37 cellular contexts compared by ENCODE assay signal in the genomic region with DNA sequence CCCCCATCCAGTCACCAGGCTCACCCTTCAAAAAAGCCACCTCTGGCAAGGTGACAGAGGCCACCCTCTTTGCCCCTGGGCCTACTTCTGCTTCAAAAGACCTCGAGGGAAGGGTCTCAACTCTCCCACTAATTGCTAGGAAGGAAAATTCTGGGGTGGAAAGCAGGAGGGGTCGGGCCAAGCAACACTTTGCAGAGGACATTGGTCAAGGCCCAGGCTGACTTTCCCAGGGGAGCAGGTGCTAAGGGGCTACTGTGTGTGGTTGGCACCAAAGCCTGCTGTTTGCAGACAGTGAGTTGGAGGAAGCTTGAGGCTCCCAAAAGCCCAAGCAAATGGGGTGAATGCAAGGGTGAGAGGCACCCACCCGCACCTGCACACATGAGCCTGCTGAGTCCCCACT. TPM values are rescaled to one million over a fixed set of nuclear protein-coding genes. Genes with fewer than 3 reads are reported as not detected.
"Had no signal": no experiment of that assay in that cellular context is flagged by ENCODE, and none has a peak within 500 bp of the region (broad histone marks: within the 10 kb centered on the region; RNA-seq: fewer than 3 reads in every experiment).

No MANE protein-coding gene starts in this region.

- H3K9me3 ChIP-seq: ascending aorta, breast epithelium had no signal

- H3K27ac ChIP-seq: ascending aorta, breast epithelium, VCaP had no signal

- H3K36me3 ChIP-seq: ascending aorta, breast epithelium had no signal

- H3K27ac Mint-ChIP-seq: activated B cell treated with CpG ODN at 0.5 μM for 24 hours; activated CD4-positive, alpha-beta memory T cell treated with anti-CD3 and anti-CD28 coated beads for 36 hours; activated naive CD4-positive, alpha-beta T cell treated with anti-CD3 and anti-CD28 coated beads, Interleukin-2, amount 50 U/mL, for 24 hours; activated naive CD8-positive, alpha-beta T cell treated with anti-CD3 and anti-CD28 coated beads, Interleukin-2, amount 10 ng/mL, durations not matched to agents 7 days and 5 days; activated T-helper 1 cell treated with anti-CD3 and anti-CD28 coated beads, Interleukin-12 subunit alpha, Interleukin-12 subunit beta, Interleukin-2, Interleukin-4 antibody, amounts not matched to agents 30 ng/mL and 10 ng/mL and 1 ng/mL, durations not matched to agents 14 hours and 24 hours and 36 hours; IgD-negative memory B cell had no signal

- H3K4me1 ChIP-seq: ascending aorta, breast epithelium had no signal

- H3K4me1 Mint-ChIP-seq: activated B cell treated with CpG ODN at 0.5 μM for 24 hours; activated naive CD4-positive, alpha-beta T cell treated with anti-CD3 and anti-CD28 coated beads, Interleukin-2, amount 50 U/mL, for 24 hours; activated naive CD8-positive, alpha-beta T cell treated with anti-CD3 and anti-CD28 coated beads, Interleukin-2, amount 10 ng/mL, durations not matched to agents 7 days and 5 days; IgD-negative memory B cell had no signal

- H3K9me3 Mint-ChIP-seq: activated CD4-positive, alpha-beta memory T cell treated with anti-CD3 and anti-CD28 coated beads for 36 hours; activated naive CD4-positive, alpha-beta T cell treated with anti-CD3 and anti-CD28 coated beads, Interleukin-2, amount 50 U/mL, for 24 hours; activated T-cell treated with anti-CD3 and anti-CD28 coated beads, Interleukin-2, amount 50 U/mL, for 4 hours; activated T-helper 1 cell treated with anti-CD3 and anti-CD28 coated beads, Interleukin-12 subunit alpha, Interleukin-12 subunit beta, Interleukin-2, Interleukin-4 antibody, amounts not matched to agents 30 ng/mL and 10 ng/mL and 1 ng/mL, durations not matched to agents 14 hours and 24 hours and 36 hours had no signal

- H3K4me3 Mint-ChIP-seq: activated B cell treated with CpG ODN at 0.5 μM for 24 hours; activated CD4-positive, alpha-beta memory T cell treated with anti-CD3 and anti-CD28 coated beads for 36 hours; activated naive CD4-positive, alpha-beta T cell treated with anti-CD3 and anti-CD28 coated beads, Interleukin-2, amount 50 U/mL, for 24 hours; activated naive CD8-positive, alpha-beta T cell treated with anti-CD3 and anti-CD28 coated beads, Interleukin-2, amount 10 ng/mL, durations not matched to agents 7 days and 5 days; activated T-cell treated with anti-CD3 and anti-CD28 coated beads, Interleukin-2, amount 50 U/mL, for 4 hours; activated T-helper 1 cell treated with anti-CD3 and anti-CD28 coated beads, Interleukin-12 subunit alpha, Interleukin-12 subunit beta, Interleukin-2, Interleukin-4 antibody, amounts not matched to agents 30 ng/mL and 10 ng/mL and 1 ng/mL, durations not matched to agents 14 hours and 24 hours and 36 hours; IgD-negative memory B cell had no signal

- H3K4me3 ChIP-seq: ascending aorta, breast epithelium had no signal

- ATAC-seq: activated T-cell treated with anti-CD3 and anti-CD28 coated beads, Interleukin-2, amount 50 U/mL, for 4 hours; Panc1 had no signal

- H3K27me3 ChIP-seq: ascending aorta, breast epithelium had no signal

- H3K36me3 Mint-ChIP-seq: activated CD4-positive, alpha-beta memory T cell treated with anti-CD3 and anti-CD28 coated beads for 36 hours; activated naive CD4-positive, alpha-beta T cell treated with anti-CD3 and anti-CD28 coated beads, Interleukin-2, amount 50 U/mL, for 24 hours; activated naive CD8-positive, alpha-beta T cell treated with anti-CD3 and anti-CD28 coated beads, Interleukin-2, amount 10 ng/mL, durations not matched to agents 7 days and 5 days had no signal

- H3K27me3 Mint-ChIP-seq: activated CD4-positive, alpha-beta memory T cell treated with anti-CD3 and anti-CD28 coated beads for 36 hours; activated naive CD4-positive, alpha-beta T cell treated with anti-CD3 and anti-CD28 coated beads, Interleukin-2, amount 50 U/mL, for 24 hours; IgD-negative memory B cell had no signal

- DNase-seq: activated B cell treated with CpG ODN at 0.5 μM for 24 hours; activated CD4-positive, alpha-beta memory T cell treated with anti-CD3 and anti-CD28 coated beads for 36 hours; activated CD4-positive, alpha-beta T cell treated with anti-CD3 and anti-CD28 coated beads for 4 hours; activated CD4-positive, alpha-beta T cell treated with anti-CD3 and anti-CD28 coated beads, Interleukin-2, amount 50 U/mL, for 1 hour; activated CD4-positive, CD25-positive, alpha-beta regulatory T cell treated with anti-CD3 and anti-CD28 coated beads, Interleukin-2, amount 50 U/mL, for 72 hours; activated naive CD4-positive, alpha-beta T cell; activated naive CD8-positive, alpha-beta T cell treated with anti-CD3 and anti-CD28 coated beads, Interleukin-2, amount 10 ng/mL, durations not matched to agents 7 days and 5 days; activated T-cell treated with anti-CD3 and anti-CD28 coated beads, Interleukin-2, amount 50 U/mL, for 4 hours; amygdala; caudate nucleus; cerebellar nuclear complex; Karpas-422; KBM-7; NCI-H1048; NCI-H1105 treated with DMSO at 0.1 percent for 48 hours; NCI-H1436 treated with DMSO at 0.1 percent for 48 hours; NCI-H1694 treated with DMSO at 0.1 percent for 48 hours; NCI-H2029; NCI-H345; NCI-H524 treated with DMSO at 0.1 percent for 48 hours; SIG-M5; SW 1271; T-helper 1 cell; T-helper 2 cell; T-helper 9 cell had no signal

RNA-seq across cellular contexts. Expression of gene VSTM2B, which starts 28.6 kb away (rescaled TPM):
- total RNA-seq: activated B cell treated with CpG ODN at 0.5 μM for 24 hours; activated CD4-positive, alpha-beta memory T cell treated with anti-CD3 and anti-CD28 coated beads for 36 hours; activated naive CD8-positive, alpha-beta T cell treated with anti-CD3 and anti-CD28 coated beads, Interleukin-2, amount 10 ng/mL, durations not matched to agents 7 days and 5 days; activated T-cell treated with anti-CD3 and anti-CD28 coated beads, Interleukin-2, amount 50 U/mL, for 4 hours; activated T-helper 1 cell treated with anti-CD3 and anti-CD28 coated beads, Interleukin-12 subunit alpha, Interleukin-12 subunit beta, Interleukin-2, Interleukin-4 antibody, amounts not matched to agents 30 ng/mL and 10 ng/mL and 1 ng/mL, durations not matched to agents 14 hours and 24 hours and 36 hours; ascending aorta; breast epithelium; MCF 10A; NCI-H460; RPMI7951; SK-MEL-5 had no signal
- polyA plus RNA-seq: adipose tissue, IgD-negative memory B cell had no signal
